In the genomic region with DNA sequence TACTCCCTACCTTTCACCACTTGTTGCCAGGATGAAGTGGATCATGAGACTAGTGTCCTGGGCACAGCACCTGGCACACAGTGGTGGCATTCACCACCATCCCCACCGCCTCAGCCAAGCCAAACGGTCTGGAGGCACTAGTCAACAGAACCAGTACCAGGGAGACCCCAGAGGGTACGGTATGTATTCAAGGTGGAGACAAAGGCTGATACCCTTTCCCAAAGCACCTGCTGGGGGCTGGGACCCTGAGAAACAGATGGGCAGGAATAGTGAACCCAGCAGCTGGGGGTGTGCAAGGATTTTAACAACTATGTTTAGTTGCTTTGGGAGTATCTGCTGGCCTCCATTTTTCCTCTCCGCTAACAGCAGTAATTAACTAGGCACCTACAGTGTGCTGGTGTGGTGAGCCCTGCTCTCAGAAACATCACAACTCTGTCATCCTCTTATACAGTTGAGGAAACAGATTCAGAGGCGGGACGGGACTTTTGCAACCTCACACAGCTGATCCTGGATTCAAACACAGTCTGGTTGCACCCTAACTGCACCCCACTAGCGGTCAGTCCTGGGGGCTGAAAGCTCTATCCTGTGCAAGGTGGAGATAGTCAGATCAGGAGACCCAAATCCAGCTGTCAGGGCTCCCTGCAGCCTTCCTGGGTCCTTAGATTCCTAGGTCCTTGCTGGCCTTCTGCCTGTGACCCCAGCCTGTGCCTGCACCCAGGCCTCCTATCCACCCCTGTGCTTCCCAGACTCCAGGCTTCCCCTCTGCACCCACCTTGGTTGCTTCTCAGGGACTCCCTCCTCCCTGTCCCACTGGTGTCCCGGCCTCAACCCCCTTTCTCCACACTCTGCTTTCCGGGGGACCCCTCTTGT, we compare ENCODE assay signal across 2 cellular contexts.
TF ChIP-seq lines count a peak whose summit lies in the region.

No MANE protein-coding gene starts in this region.

TF ChIP-seq in HCT116, 20 proteins besides CTCF, POLR2A, EP300 and RAD21 (continued from another document):
- TF ChIP-seq POLR2AphosphoS5 (IDR thresholded peaks at IDR 0.05; ENCODE audit: low read depth, low read length) (no peak), FOSL1 (IDR thresholded peaks at IDR 0.05; ENCODE audit: low read depth) (no peak), SP1 (IDR thresholded peaks at IDR 0.05; ENCODE audit: low read depth) (no peak), TCF7L2 (IDR thresholded peaks at IDR 0.05; ENCODE audit: borderline replicate concordance, extremely low read depth, insufficient read depth, insufficient read length) (no peak), ZFX (IDR thresholded peaks at IDR 0.05) (no peak), CEBPB (IDR thresholded peaks at IDR 0.05; ENCODE audit: low read depth) (no peak), EZH2 (IDR thresholded peaks at IDR 0.05) (no peak), EGR1 (IDR thresholded peaks at IDR 0.05; ENCODE audit: low read depth) (no peak), EZH2phosphoT487 (IDR thresholded peaks at IDR 0.05; ENCODE audit: borderline replicate concordance) (no peak), CBX3 (IDR thresholded peaks at IDR 0.05; ENCODE audit: low read depth) (no peak), ELF1 (IDR thresholded peaks at IDR 0.05; ENCODE audit: borderline replicate concordance, low read depth) (no peak), SIN3A (IDR thresholded peaks at IDR 0.05; ENCODE audit: low read depth) (no peak)
- TF ChIP-seq, protein P1, sequence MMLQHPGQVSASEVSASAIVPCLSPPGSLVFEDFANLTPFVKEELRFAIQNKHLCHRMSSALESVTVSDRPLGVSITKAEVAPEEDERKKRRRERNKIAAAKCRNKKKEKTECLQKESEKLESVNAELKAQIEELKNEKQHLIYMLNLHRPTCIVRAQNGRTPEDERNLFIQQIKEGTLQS (IDR thresholded peaks at IDR 0.05): no peak
- TF ChIP-seq, protein P2, sequence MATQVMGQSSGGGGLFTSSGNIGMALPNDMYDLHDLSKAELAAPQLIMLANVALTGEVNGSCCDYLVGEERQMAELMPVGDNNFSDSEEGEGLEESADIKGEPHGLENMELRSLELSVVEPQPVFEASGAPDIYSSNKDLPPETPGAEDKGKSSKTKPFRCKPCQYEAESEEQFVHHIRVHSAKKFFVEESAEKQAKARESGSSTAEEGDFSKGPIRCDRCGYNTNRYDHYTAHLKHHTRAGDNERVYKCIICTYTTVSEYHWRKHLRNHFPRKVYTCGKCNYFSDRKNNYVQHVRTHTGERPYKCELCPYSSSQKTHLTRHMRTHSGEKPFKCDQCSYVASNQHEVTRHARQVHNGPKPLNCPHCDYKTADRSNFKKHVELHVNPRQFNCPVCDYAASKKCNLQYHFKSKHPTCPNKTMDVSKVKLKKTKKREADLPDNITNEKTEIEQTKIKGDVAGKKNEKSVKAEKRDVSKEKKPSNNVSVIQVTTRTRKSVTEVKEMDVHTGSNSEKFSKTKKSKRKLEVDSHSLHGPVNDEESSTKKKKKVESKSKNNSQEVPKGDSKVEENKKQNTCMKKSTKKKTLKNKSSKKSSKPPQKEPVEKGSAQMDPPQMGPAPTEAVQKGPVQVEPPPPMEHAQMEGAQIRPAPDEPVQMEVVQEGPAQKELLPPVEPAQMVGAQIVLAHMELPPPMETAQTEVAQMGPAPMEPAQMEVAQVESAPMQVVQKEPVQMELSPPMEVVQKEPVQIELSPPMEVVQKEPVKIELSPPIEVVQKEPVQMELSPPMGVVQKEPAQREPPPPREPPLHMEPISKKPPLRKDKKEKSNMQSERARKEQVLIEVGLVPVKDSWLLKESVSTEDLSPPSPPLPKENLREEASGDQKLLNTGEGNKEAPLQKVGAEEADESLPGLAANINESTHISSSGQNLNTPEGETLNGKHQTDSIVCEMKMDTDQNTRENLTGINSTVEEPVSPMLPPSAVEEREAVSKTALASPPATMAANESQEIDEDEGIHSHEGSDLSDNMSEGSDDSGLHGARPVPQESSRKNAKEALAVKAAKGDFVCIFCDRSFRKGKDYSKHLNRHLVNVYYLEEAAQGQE (IDR thresholded peaks at IDR 0.05; ENCODE audit: low read depth): no peak
- TF ChIP-seq, protein P3, sequence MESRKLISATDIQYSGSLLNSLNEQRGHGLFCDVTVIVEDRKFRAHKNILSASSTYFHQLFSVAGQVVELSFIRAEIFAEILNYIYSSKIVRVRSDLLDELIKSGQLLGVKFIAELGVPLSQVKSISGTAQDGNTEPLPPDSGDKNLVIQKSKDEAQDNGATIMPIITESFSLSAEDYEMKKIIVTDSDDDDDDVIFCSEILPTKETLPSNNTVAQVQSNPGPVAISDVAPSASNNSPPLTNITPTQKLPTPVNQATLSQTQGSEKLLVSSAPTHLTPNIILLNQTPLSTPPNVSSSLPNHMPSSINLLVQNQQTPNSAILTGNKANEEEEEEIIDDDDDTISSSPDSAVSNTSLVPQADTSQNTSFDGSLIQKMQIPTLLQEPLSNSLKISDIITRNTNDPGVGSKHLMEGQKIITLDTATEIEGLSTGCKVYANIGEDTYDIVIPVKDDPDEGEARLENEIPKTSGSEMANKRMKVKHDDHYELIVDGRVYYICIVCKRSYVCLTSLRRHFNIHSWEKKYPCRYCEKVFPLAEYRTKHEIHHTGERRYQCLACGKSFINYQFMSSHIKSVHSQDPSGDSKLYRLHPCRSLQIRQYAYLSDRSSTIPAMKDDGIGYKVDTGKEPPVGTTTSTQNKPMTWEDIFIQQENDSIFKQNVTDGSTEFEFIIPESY (IDR thresholded peaks at IDR 0.05; ENCODE audit: extremely low read depth, insufficient replicate concordance, low read length): no peak

TF ChIP-seq in WTC11, 78 proteins besides CTCF, POLR2A, EP300 and RAD21:
- TF ChIP-seq AR (CRISPR knock-in tag; IDR thresholded peaks at IDR 0.05) (no peak), OVOL2 (CRISPR knock-in tag; IDR thresholded peaks at IDR 0.05; ENCODE audit: borderline replicate concordance) (no peak), NR1H2 (CRISPR knock-in tag; IDR thresholded peaks at IDR 0.05) (no peak), ZNF416 (CRISPR knock-in tag; IDR thresholded peaks at IDR 0.05) (no peak), ZNF423 (CRISPR knock-in tag; IDR thresholded peaks at IDR 0.05) (no peak), JAZF1 (CRISPR knock-in tag; IDR thresholded peaks at IDR 0.05) (no peak), TEAD1 (CRISPR knock-in tag; IDR thresholded peaks at IDR 0.05) (no peak), GTF2I (CRISPR knock-in tag; conservative IDR thresholded peaks at IDR 0.05) (no peak), ATF6 (CRISPR knock-in tag; IDR thresholded peaks at IDR 0.05) (no peak), CREB1 (CRISPR knock-in tag; IDR thresholded peaks at IDR 0.05) (no peak)
- TF ChIP-seq, protein P4, sequence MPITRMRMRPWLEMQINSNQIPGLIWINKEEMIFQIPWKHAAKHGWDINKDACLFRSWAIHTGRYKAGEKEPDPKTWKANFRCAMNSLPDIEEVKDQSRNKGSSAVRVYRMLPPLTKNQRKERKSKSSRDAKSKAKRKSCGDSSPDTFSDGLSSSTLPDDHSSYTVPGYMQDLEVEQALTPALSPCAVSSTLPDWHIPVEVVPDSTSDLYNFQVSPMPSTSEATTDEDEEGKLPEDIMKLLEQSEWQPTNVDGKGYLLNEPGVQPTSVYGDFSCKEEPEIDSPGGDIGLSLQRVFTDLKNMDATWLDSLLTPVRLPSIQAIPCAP (CRISPR knock-in tag; IDR thresholded peaks at IDR 0.05): no peak
- TF ChIP-seq, protein P5, sequence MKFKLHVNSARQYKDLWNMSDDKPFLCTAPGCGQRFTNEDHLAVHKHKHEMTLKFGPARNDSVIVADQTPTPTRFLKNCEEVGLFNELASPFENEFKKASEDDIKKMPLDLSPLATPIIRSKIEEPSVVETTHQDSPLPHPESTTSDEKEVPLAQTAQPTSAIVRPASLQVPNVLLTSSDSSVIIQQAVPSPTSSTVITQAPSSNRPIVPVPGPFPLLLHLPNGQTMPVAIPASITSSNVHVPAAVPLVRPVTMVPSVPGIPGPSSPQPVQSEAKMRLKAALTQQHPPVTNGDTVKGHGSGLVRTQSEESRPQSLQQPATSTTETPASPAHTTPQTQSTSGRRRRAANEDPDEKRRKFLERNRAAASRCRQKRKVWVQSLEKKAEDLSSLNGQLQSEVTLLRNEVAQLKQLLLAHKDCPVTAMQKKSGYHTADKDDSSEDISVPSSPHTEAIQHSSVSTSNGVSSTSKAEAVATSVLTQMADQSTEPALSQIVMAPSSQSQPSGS (CRISPR knock-in tag; IDR thresholded peaks at IDR 0.05; ENCODE audit: borderline replicate concordance, low read depth): no peak
TF ChIP-seq in WTC11: peak in this region for 0.
